In genomic region chr6:105507811-105508210, GRCh38 we compare ENCODE assay signal across 13 cellular contexts.
DNase-seq lines count a peak whose midpoint lies in the region; ATAC-seq and TF ChIP-seq lines count a peak whose summit lies in the region.
"Had no signal": no experiment of that assay in that cellular context is flagged by ENCODE, and none has a peak within 500 bp of the region (broad histone marks: within the 10 kb centered on the region; RNA-seq: fewer than 3 reads in every experiment).

No MANE protein-coding gene starts in this region.

- H3K4me2 ChIP-seq in mesenchymal stem cell (ENCODE audit: low read length, poor library complexity, severe bottlenecking) = no peak overlapping the region
- H3K4me2 ChIP-seq: A549; BLaER1 treated with 17β-estradiol and CSF1 and Interleukin-3, amounts not matched to agents 10 nM and 100 nM had no signal

- H3K4me1 Mint-ChIP-seq in activated CD8-positive, alpha-beta memory T cell treated with anti-CD3 and anti-CD28 coated beads, Interleukin-2, amount 10 ng/mL, durations not matched to agents 7 days and 5 days = peaks cover 8% of the 10 kb centered on the region
- H3K4me1 Mint-ChIP-seq: CD4-positive, CD25-positive, alpha-beta regulatory T cell had no signal

- no peak overlapping the region for H3K4me3 ChIP-seq in mesenchymal stem cell (ENCODE audit: insufficient read depth in 1 of 2, low read depth in 1 of 2, low read length in 2 of 2)
- H3K4me3 ChIP-seq: A549; BLaER1 treated with 17β-estradiol and CSF1 and Interleukin-3, amounts not matched to agents 10 nM and 100 nM; HAP-1 had no signal

- H3K27ac Mint-ChIP-seq in activated CD8-positive, alpha-beta memory T cell treated with anti-CD3 and anti-CD28 coated beads, Interleukin-2, amount 10 ng/mL, durations not matched to agents 7 days and 5 days = no peak overlapping the region
- H3K27ac Mint-ChIP-seq: CD4-positive, CD25-positive, alpha-beta regulatory T cell had no signal

- H2AK5ac ChIP-seq in mesenchymal stem cell (ENCODE audit: low read length, severe bottlenecking) = no peak overlapping the region

- H3K36me3 ChIP-seq in mesenchymal stem cell (ENCODE audit: control insufficient read depth in 1 of 2, insufficient read depth in 2 of 2, low read depth in 1 of 2, low read length in 2 of 2) = no peaks in the 10 kb centered on the region
- H3K36me3 ChIP-seq: BLaER1 treated with 17β-estradiol and CSF1 and Interleukin-3, amounts not matched to agents 10 nM and 100 nM; HAP-1 had no signal

- no peak overlapping the region for H3K27ac ChIP-seq in mesenchymal stem cell (ENCODE audit: low read length, poor library complexity, severe bottlenecking)
- H3K27ac ChIP-seq: A549; BLaER1 treated with 17β-estradiol and CSF1 and Interleukin-3, amounts not matched to agents 10 nM and 100 nM had no signal

- no peak overlapping the region for H3K4ac ChIP-seq in mesenchymal stem cell (ENCODE audit: low read depth in 1 of 2, low read length in 2 of 2)

- no peaks in the 10 kb centered on the region for H3K9me3 Mint-ChIP-seq in activated CD8-positive, alpha-beta memory T cell treated with anti-CD3 and anti-CD28 coated beads, Interleukin-2, amount 10 ng/mL, durations not matched to agents 7 days and 5 days (ENCODE audit: low read depth)
- H3K9me3 Mint-ChIP-seq: CD4-positive, CD25-positive, alpha-beta regulatory T cell had no signal

- no peak overlapping the region for H3K4me3 Mint-ChIP-seq in activated CD8-positive, alpha-beta memory T cell treated with anti-CD3 and anti-CD28 coated beads, Interleukin-2, amount 10 ng/mL, durations not matched to agents 7 days and 5 days
- H3K4me3 Mint-ChIP-seq: CD4-positive, CD25-positive, alpha-beta regulatory T cell had no signal

- ATAC-seq in activated CD8-positive, alpha-beta memory T cell treated with anti-CD3 and anti-CD28 coated beads, Interleukin-2, amount 10 ng/mL, durations not matched to agents 7 days and 5 days = no peak
- ATAC-seq: A549 had no signal

- H3K9me3 ChIP-seq in mesenchymal stem cell (ENCODE audit: control insufficient read depth, low read length) = no peaks in the 10 kb centered on the region
- H3K9me3 ChIP-seq: A549; BLaER1 treated with 17β-estradiol and CSF1 and Interleukin-3, amounts not matched to agents 10 nM and 100 nM; HAP-1 had no signal

- no peak overlapping the region for H4K91ac ChIP-seq in mesenchymal stem cell (ENCODE audit: low read length)

- H3K27me3 ChIP-seq in mesenchymal stem cell (ENCODE audit: control insufficient read depth in 1 of 2, insufficient read depth in 1 of 2, low read length in 2 of 2) = no peaks in the 10 kb centered on the region
- H3K27me3 ChIP-seq: BLaER1 treated with 17β-estradiol and CSF1 and Interleukin-3, amounts not matched to agents 10 nM and 100 nM had no signal

- H3K14ac ChIP-seq in mesenchymal stem cell (ENCODE audit: low read length in 2 of 2) = no peak overlapping the region

- H4K8ac ChIP-seq in mesenchymal stem cell (ENCODE audit: low read length) = no peak overlapping the region

- peak; percentile 43 for DNase-seq in AG20443 (ENCODE audit: low spot score)
- peak; percentile 64 for DNase-seq in GM04503 (ENCODE audit: low read depth)
- DNase-seq in astrocyte of the hippocampus (ENCODE audit: low read depth, low spot score) = peak; percentile 62
- DNase-seq in mesenchymal stem cell = peak; percentile 13
- no peak for DNase-seq in NCI-H1417 treated with DMSO at 0.1 percent for 48 hours (lab: John Stamatoyannopoulos, UW)
- no peak for DNase-seq in hippocampal formation (lab: John Stamatoyannopoulos, UW)
- DNase-seq in activated CD8-positive, alpha-beta memory T cell treated with anti-CD3 and anti-CD28 coated beads, Interleukin-2, amount 10 ng/mL, durations not matched to agents 7 days and 5 days = no peak
- no peak for DNase-seq in erythroblast (lab: John Stamatoyannopoulos, UW)
- DNase-seq: CD4-positive, CD25-positive, alpha-beta regulatory T cell; DMS53 had no signal

- H2BK5ac ChIP-seq in mesenchymal stem cell (ENCODE audit: low read depth, low read length, poor library complexity, severe bottlenecking) = no peak overlapping the region

- no peak overlapping the region for H2BK120ac ChIP-seq in mesenchymal stem cell (ENCODE audit: low read depth, low read length)

- no peaks in the 10 kb centered on the region for H3K4me1 ChIP-seq in mesenchymal stem cell (ENCODE audit: control insufficient read depth, insufficient read depth, low read depth, low read length)

- H3K23ac ChIP-seq in mesenchymal stem cell (ENCODE audit: low read length in 2 of 2) = no peak overlapping the region

- 100% methylated on average over 1 of the region's 1 CpG for WGBS in mesenchymal stem cell

- H2BK12ac ChIP-seq in mesenchymal stem cell (ENCODE audit: low read length in 2 of 2) = no peak overlapping the region

- peaks cover 15% of the 10 kb centered on the region for H3K36me3 Mint-ChIP-seq in activated CD8-positive, alpha-beta memory T cell treated with anti-CD3 and anti-CD28 coated beads, Interleukin-2, amount 10 ng/mL, durations not matched to agents 7 days and 5 days
- H3K36me3 Mint-ChIP-seq: CD4-positive, CD25-positive, alpha-beta regulatory T cell had no signal

- CTCF ChIA-PET in activated CD8-positive, alpha-beta memory T cell treated with anti-CD3 and anti-CD28 coated beads, Interleukin-2, amount 10 ng/mL, durations not matched to agents 7 days and 5 days (lab: Charles Lee) = interaction anchor here (1.6 kb wide), 1 partner anchor 11 kb away, joined by 3 read pairs; no protein-coding TSS in a partner anchor

- H3K9ac ChIP-seq in mesenchymal stem cell (ENCODE audit: low read length) = no peak overlapping the region
- H3K9ac ChIP-seq: BLaER1 treated with 17β-estradiol and CSF1 and Interleukin-3, amounts not matched to agents 10 nM and 100 nM had no signal

- no peak overlapping the region for H2AFZ ChIP-seq in mesenchymal stem cell (ENCODE audit: low read depth, low read length)

- H3K18ac ChIP-seq in mesenchymal stem cell (ENCODE audit: low read depth in 1 of 2, low read length in 2 of 2) = no peak overlapping the region

- no peak overlapping the region for H2BK15ac ChIP-seq in mesenchymal stem cell (ENCODE audit: low read depth, poor library complexity, severe bottlenecking)

- no peaks in the 10 kb centered on the region for H3K79me1 ChIP-seq in mesenchymal stem cell (replicated peaks; ENCODE audit: low read length, poor library complexity, severe bottlenecking)

- no peak for TF ChIP-seq POLR2A in erythroblast (IDR thresholded peaks at IDR 0.05; ENCODE audit: low read length)

- peaks cover 4% of the 10 kb centered on the region for H3K27me3 Mint-ChIP-seq in activated CD8-positive, alpha-beta memory T cell treated with anti-CD3 and anti-CD28 coated beads, Interleukin-2, amount 10 ng/mL, durations not matched to agents 7 days and 5 days
- H3K27me3 Mint-ChIP-seq: CD4-positive, CD25-positive, alpha-beta regulatory T cell had no signal

Comparison
In these comparisons a context has a peak if more than half of its experiments do, and no peak if none do; other contexts are left out.
1. DNase-seq: peak in AG20443 (single experiment), GM04503 (single experiment), astrocyte of the hippocampus (single experiment) and mesenchymal stem cell (single experiment); none in NCI-H1417 treated with DMSO at 0.1 percent for 48 hours (single experiment), hippocampal formation (0 of 2), activated CD8-positive, alpha-beta memory T cell treated with anti-CD3 and anti-CD28 coated beads, Interleukin-2, amount 10 ng/mL, durations not matched to agents 7 days and 5 days (single experiment) and erythroblast (0 of 2).